Comparison of ENCODE assay signal across 1 cellular context in the genomic region with DNA sequence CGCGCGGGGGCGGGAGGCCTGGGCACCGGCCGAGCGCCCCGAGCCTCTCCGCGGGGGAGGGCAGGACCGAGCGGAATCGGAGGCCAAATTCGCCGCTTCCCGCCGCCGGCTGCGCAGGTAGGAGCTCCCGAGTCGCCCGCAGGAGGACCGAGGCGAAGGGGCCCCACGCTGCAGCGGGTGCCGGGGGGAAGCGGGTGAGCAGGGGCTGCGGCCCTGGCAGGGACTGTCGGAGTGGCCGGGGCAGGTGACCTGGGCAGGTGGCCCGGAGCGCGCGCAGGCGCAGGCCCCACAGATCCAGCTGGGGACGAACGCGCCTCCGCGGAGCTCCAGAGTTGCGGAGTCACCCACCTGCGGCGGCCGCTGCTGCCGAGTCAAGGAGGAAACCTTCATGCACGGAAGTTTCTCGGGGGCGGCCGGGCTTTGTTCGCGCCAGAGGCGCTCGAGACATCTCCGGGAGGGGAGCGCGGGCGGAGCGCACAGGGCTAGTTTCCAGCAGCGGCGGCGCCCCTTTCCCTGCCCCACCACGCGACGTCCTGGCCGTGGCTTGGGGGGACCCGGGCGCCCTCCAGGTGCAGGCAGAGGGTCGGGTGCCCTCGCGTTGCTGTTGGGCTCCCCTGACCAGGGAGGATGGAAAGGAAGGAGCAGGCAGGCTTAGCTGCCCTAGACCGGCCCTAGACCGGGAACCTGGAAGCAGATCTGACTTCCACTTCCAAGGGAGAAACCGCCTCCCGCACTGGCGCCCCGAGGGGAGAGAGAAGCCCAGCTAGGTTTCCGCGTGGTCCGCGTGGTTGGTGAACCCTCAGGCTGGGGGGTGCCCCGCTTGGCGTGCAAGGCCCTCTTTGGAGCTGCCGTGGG.
TF ChIP-seq lines count a peak whose summit lies in the region.

No MANE protein-coding gene starts in this region.

TF ChIP-seq in HepG2, 621 proteins besides CTCF, POLR2A, EP300 and RAD21 (continued from another document and continues in another):
- TF ChIP-seq, protein P1, sequence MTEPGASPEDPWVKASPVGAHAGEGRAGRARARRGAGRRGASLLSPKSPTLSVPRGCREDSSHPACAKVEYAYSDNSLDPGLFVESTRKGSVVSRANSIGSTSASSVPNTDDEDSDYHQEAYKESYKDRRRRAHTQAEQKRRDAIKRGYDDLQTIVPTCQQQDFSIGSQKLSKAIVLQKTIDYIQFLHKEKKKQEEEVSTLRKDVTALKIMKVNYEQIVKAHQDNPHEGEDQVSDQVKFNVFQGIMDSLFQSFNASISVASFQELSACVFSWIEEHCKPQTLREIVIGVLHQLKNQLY (CRISPR knock-in tag; IDR thresholded peaks at IDR 0.05): no peak
- TF ChIP-seq NCOR1 (IDR thresholded peaks at IDR 0.05; ENCODE audit: borderline replicate concordance, low read length) (no peak), ZNF567 (CRISPR knock-in tag; IDR thresholded peaks at IDR 0.05; ENCODE audit: borderline replicate concordance) (peak; percentile 84; the same call in 1 of the 2 replicates), ZNF224 (CRISPR knock-in tag; IDR thresholded peaks at IDR 0.05) (no peak), FIP1L1 (IDR thresholded peaks at IDR 0.05; ENCODE audit: borderline replicate concordance, insufficient read depth, low read depth, low read length) (no peak), SETDB1 (CRISPR knock-in tag; IDR thresholded peaks at IDR 0.05; ENCODE audit: borderline replicate concordance) (no peak), ZMAT3 (CRISPR knock-in tag; conservative IDR thresholded peaks at IDR 0.05) (no peak), ZNF792 (CRISPR knock-in tag; IDR thresholded peaks at IDR 0.05) (no peak), ZNF230 (CRISPR knock-in tag; IDR thresholded peaks at IDR 0.05) (0 out of 2 replicates have a peak, but pooled peaks have one; percentile 34), ZNF780A (CRISPR knock-in tag; IDR thresholded peaks at IDR 0.05) (no peak), TP53 (CRISPR knock-in tag; conservative IDR thresholded peaks at IDR 0.05) (no peak), SIN3A (IDR thresholded peaks at IDR 0.05; ENCODE audit: borderline replicate concordance, low read depth, low read length) (no peak), RBM39 (IDR thresholded peaks at IDR 0.05; ENCODE audit: low read depth, low read length, poor library complexity, severe bottlenecking) (no peak), ZBTB20 (CRISPR knock-in tag; IDR thresholded peaks at IDR 0.05; ENCODE audit: borderline replicate concordance, low read depth) (no peak), PHF20 (CRISPR knock-in tag; IDR thresholded peaks at IDR 0.05) (no peak; the same call in 1 of the 2 replicates), BRD4 (CRISPR knock-in tag; IDR thresholded peaks at IDR 0.05) (no peak; the same call in 1 of the 2 replicates), LCORL (IDR thresholded peaks at IDR 0.05) (no peak), LCORL (CRISPR knock-in tag; IDR thresholded peaks at IDR 0.05) (peak; percentile 21; the same call in 1 of the 2 replicates), PCBP2 (optimal IDR thresholded peaks at IDR 0.05; ENCODE audit: low read depth, low read length, poor library complexity, severe bottlenecking) (no peak), ZBTB38 (CRISPR knock-in tag; IDR thresholded peaks at IDR 0.05) (peak; percentile 93), SRSF9 (IDR thresholded peaks at IDR 0.05; ENCODE audit: borderline replicate concordance, insufficient read depth, low read depth, low read length, poor library complexity, severe bottlenecking) (no peak), FOXA3 (CRISPR knock-in tag; IDR thresholded peaks at IDR 0.05) (no peak), HMGA1 (CRISPR knock-in tag; conservative IDR thresholded peaks at IDR 0.05) (no peak)
- TF ChIP-seq, protein P2, sequence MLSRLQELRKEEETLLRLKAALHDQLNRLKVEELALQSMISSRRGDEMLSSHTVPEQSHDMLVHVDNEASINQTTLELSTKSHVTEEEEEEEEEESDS (CRISPR knock-in tag; IDR thresholded peaks at IDR 0.05; ENCODE audit: borderline replicate concordance): no peak
- TF ChIP-seq, protein P3, sequence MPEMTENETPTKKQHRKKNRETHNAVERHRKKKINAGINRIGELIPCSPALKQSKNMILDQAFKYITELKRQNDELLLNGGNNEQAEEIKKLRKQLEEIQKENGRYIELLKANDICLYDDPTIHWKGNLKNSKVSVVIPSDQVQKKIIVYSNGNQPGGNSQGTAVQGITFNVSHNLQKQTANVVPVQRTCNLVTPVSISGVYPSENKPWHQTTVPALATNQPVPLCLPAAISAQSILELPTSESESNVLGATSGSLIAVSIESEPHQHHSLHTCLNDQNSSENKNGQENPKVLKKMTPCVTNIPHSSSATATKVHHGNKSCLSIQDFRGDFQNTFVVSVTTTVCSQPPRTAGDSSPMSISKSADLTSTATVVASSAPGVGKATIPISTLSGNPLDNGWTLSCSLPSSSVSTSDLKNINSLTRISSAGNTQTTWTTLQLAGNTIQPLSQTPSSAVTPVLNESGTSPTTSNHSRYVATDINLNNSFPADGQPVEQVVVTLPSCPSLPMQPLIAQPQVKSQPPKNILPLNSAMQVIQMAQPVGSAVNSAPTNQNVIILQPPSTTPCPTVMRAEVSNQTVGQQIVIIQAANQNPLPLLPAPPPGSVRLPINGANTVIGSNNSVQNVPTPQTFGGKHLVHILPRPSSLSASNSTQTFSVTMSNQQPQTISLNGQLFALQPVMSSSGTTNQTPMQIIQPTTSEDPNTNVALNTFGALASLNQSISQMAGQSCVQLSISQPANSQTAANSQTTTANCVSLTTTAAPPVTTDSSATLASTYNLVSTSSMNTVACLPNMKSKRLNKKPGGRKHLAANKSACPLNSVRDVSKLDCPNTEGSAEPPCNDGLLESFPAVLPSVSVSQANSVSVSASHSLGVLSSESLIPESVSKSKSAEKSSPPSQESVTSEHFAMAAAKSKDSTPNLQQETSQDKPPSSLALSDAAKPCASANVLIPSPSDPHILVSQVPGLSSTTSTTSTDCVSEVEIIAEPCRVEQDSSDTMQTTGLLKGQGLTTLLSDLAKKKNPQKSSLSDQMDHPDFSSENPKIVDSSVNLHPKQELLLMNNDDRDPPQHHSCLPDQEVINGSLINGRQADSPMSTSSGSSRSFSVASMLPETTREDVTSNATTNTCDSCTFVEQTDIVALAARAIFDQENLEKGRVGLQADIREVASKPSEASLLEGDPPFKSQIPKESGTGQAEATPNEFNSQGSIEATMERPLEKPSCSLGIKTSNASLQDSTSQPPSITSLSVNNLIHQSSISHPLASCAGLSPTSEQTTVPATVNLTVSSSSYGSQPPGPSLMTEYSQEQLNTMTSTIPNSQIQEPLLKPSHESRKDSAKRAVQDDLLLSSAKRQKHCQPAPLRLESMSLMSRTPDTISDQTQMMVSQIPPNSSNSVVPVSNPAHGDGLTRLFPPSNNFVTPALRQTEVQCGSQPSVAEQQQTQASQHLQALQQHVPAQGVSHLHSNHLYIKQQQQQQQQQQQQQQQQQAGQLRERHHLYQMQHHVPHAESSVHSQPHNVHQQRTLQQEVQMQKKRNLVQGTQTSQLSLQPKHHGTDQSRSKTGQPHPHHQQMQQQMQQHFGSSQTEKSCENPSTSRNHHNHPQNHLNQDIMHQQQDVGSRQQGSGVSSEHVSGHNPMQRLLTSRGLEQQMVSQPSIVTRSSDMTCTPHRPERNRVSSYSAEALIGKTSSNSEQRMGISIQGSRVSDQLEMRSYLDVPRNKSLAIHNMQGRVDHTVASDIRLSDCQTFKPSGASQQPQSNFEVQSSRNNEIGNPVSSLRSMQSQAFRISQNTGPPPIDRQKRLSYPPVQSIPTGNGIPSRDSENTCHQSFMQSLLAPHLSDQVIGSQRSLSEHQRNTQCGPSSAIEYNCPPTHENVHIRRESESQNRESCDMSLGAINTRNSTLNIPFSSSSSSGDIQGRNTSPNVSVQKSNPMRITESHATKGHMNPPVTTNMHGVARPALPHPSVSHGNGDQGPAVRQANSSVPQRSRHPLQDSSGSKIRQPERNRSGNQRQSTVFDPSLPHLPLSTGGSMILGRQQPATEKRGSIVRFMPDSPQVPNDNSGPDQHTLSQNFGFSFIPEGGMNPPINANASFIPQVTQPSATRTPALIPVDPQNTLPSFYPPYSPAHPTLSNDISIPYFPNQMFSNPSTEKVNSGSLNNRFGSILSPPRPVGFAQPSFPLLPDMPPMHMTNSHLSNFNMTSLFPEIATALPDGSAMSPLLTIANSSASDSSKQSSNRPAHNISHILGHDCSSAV (CRISPR knock-in tag; IDR thresholded peaks at IDR 0.05; ENCODE audit: borderline replicate concordance): no peak
- TF ChIP-seq, protein P4, sequence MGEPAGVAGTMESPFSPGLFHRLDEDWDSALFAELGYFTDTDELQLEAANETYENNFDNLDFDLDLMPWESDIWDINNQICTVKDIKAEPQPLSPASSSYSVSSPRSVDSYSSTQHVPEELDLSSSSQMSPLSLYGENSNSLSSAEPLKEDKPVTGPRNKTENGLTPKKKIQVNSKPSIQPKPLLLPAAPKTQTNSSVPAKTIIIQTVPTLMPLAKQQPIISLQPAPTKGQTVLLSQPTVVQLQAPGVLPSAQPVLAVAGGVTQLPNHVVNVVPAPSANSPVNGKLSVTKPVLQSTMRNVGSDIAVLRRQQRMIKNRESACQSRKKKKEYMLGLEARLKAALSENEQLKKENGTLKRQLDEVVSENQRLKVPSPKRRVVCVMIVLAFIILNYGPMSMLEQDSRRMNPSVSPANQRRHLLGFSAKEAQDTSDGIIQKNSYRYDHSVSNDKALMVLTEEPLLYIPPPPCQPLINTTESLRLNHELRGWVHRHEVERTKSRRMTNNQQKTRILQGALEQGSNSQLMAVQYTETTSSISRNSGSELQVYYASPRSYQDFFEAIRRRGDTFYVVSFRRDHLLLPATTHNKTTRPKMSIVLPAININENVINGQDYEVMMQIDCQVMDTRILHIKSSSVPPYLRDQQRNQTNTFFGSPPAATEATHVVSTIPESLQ (CRISPR knock-in tag; conservative IDR thresholded peaks at IDR 0.05): no peak
- TF ChIP-seq, protein P5, sequence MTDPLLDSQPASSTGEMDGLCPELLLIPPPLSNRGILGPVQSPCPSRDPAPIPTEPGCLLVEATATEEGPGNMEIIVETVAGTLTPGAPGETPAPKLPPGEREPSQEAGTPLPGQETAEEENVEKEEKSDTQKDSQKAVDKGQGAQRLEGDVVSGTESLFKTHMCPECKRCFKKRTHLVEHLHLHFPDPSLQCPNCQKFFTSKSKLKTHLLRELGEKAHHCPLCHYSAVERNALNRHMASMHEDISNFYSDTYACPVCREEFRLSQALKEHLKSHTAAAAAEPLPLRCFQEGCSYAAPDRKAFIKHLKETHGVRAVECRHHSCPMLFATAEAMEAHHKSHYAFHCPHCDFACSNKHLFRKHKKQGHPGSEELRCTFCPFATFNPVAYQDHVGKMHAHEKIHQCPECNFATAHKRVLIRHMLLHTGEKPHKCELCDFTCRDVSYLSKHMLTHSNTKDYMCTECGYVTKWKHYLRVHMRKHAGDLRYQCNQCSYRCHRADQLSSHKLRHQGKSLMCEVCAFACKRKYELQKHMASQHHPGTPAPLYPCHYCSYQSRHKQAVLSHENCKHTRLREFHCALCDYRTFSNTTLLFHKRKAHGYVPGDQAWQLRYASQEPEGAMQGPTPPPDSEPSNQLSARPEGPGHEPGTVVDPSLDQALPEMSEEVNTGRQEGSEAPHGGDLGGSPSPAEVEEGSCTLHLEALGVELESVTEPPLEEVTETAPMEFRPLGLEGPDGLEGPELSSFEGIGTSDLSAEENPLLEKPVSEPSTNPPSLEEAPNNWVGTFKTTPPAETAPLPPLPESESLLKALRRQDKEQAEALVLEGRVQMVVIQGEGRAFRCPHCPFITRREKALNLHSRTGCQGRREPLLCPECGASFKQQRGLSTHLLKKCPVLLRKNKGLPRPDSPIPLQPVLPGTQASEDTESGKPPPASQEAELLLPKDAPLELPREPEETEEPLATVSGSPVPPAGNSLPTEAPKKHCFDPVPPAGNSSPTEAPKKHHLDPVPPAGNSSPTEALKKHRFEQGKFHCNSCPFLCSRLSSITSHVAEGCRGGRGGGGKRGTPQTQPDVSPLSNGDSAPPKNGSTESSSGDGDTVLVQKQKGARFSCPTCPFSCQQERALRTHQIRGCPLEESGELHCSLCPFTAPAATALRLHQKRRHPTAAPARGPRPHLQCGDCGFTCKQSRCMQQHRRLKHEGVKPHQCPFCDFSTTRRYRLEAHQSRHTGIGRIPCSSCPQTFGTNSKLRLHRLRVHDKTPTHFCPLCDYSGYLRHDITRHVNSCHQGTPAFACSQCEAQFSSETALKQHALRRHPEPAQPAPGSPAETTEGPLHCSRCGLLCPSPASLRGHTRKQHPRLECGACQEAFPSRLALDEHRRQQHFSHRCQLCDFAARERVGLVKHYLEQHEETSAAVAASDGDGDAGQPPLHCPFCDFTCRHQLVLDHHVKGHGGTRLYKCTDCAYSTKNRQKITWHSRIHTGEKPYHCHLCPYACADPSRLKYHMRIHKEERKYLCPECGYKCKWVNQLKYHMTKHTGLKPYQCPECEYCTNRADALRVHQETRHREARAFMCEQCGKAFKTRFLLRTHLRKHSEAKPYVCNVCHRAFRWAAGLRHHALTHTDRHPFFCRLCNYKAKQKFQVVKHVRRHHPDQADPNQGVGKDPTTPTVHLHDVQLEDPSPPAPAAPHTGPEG (CRISPR knock-in tag; IDR thresholded peaks at IDR 0.05): peak; percentile 14; the same call in 1 of the 2 replicates
- TF ChIP-seq, protein P6, sequence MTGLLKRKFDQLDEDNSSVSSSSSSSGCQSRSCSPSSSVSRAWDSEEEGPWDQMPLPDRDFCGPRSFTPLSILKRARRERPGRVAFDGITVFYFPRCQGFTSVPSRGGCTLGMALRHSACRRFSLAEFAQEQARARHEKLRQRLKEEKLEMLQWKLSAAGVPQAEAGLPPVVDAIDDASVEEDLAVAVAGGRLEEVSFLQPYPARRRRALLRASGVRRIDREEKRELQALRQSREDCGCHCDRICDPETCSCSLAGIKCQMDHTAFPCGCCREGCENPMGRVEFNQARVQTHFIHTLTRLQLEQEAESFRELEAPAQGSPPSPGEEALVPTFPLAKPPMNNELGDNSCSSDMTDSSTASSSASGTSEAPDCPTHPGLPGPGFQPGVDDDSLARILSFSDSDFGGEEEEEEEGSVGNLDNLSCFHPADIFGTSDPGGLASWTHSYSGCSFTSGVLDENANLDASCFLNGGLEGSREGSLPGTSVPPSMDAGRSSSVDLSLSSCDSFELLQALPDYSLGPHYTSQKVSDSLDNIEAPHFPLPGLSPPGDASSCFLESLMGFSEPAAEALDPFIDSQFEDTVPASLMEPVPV (CRISPR knock-in tag; IDR thresholded peaks at IDR 0.05): no peak
- TF ChIP-seq, protein P7, sequence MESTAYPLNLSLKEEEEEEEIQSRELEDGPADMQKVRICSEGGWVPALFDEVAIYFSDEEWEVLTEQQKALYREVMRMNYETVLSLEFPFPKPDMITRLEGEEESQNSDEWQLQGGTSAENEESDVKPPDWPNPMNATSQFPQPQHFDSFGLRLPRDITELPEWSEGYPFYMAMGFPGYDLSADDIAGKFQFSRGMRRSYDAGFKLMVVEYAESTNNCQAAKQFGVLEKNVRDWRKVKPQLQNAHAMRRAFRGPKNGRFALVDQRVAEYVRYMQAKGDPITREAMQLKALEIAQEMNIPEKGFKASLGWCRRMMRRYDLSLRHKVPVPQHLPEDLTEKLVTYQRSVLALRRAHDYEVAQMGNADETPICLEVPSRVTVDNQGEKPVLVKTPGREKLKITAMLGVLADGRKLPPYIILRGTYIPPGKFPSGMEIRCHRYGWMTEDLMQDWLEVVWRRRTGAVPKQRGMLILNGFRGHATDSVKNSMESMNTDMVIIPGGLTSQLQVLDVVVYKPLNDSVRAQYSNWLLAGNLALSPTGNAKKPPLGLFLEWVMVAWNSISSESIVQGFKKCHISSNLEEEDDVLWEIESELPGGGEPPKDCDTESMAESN (CRISPR knock-in tag; conservative IDR thresholded peaks at IDR 0.05): peak; percentile 77; the same call in 1 of the 2 replicates
